In the genomic region with DNA sequence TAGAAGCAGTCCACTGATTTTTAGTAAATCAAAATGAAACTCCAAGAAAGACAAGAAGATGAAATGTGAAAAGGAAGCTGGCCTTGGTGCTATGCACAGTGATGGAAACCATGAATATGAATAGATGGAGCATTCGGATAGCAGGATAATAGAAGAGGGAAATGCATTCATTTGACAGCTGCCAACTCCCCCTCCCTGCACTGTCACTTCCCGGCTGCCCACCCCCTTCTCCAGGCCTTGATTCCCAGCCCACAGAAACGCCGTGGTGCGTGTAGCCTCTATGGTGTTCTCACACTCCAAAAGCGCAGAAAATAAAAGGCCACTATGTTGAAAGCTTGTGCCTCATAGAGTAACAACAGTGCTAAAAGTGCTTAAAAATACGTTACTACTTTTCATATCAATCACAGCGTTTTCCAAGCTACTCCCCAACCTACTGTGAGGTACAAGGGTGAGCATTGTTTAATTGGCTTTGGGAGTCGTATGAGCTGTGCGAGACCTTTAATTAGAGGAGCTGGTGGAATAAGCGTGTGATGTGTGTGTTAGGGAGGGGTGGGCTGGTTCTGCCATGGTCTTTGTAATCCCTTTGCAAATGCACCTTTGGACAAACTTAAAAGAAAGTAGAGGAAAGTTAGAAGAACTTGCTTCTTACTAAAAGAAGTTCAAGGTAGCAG, we compare ENCODE assay signal across 20 cellular contexts. TPM values are rescaled to one million over a fixed set of nuclear protein-coding genes. Genes with fewer than 3 reads are reported as not detected.
DNase-seq lines count a peak whose midpoint lies in the region; ATAC-seq and TF ChIP-seq lines count a peak whose summit lies in the region.
"Had no signal": no experiment of that assay in that cellular context is flagged by ENCODE, and none has a peak within 500 bp of the region (broad histone marks: within the 10 kb centered on the region; RNA-seq: fewer than 3 reads in every experiment).

No MANE protein-coding gene starts in this region.

- H3K4me1 ChIP-seq in foreskin keratinocyte, result peaks cover 52% of the 10 kb centered on the region
- H3K4me1 ChIP-seq: BE2C had no signal

- no peak for TF ChIP-seq CTCF in WTC11 (IDR thresholded peaks at IDR 0.05)
- TF ChIP-seq CTCF in foreskin keratinocyte (conservative IDR thresholded peaks at IDR 0.05), result no peak

- peaks cover 13% of the 10 kb centered on the region for H3K9me3 Mint-ChIP-seq in WTC11

- H3K4me1 Mint-ChIP-seq in WTC11, result peaks cover 63% of the 10 kb centered on the region

- H3K4me3 Mint-ChIP-seq in WTC11, result peak overlapping the region; percentile 33

- no peaks in the 10 kb centered on the region for H3K27me3 ChIP-seq in foreskin keratinocyte
- H3K27me3 ChIP-seq: BE2C had no signal

- DNase-seq in WTC11 (ENCODE audit: low spot score) (no peak), foreskin keratinocyte (no peak), middle frontal gyrus (ENCODE audit: extremely low spot score, low spot score) (peak; percentile 15), NCI-H2029 (lab: John Stamatoyannopoulos, UW) (no peak), NK-92 (lab: John Stamatoyannopoulos, UW; ENCODE audit: unreplicated experiment) (no peak)
- DNase-seq: activated CD4-positive, alpha-beta T cell treated with anti-CD3 and anti-CD28 coated beads for 48 hours; activated naive CD4-positive, alpha-beta T cell treated with Interleukin-2 at 50 U/mL for 16 hours; activated T-cell treated with anti-CD3 and anti-CD28 coated beads for 4 hours; BE2C; Calu3; effector CD8-positive, alpha-beta T cell; GF-D8; lower lobe of right lung; NCI-H2029 treated with DMSO at 0.1 percent for 48 hours; NCI-H526 treated with DMSO at 0.1 percent for 48 hours; stimulated activated CD4-positive, alpha-beta T cell treated with anti-CD3 and anti-CD28 coated beads, Interleukin-4, amount 100 ng/mL, for 4 hours had no signal

- peak overlapping the region; percentile 20; the same call in 1 of the 2 replicates for H3K27ac Mint-ChIP-seq in WTC11

- peaks cover 29% of the 10 kb centered on the region for H3K36me3 Mint-ChIP-seq in WTC11

- CTCF ChIA-PET in WTC11 (lab: Charles Lee), result interaction anchor here (0.9 to 1.1 kb wide), 2 partner anchors 31 to 50 kb away, joined by 3 to 4 read pairs; partner anchors contain the start of gene MOB3B

- ATAC-seq in WTC11, result peak; percentile 69
- ATAC-seq in foreskin keratinocyte, result no peak
- ATAC-seq in HG03139 (IDR thresholded peaks at IDR 0.05; ENCODE audit: unreplicated experiment), result no peak
- ATAC-seq: lower lobe of right lung had no signal

- H3K27me3 Mint-ChIP-seq in WTC11 (ENCODE audit: low read depth), result no peaks in the 10 kb centered on the region

- POLR2A ChIA-PET in WTC11 (lab: Charles Lee), result interaction anchor here (1.0 to 1.2 kb wide), 2 partner anchors 27 to 137 kb away, joined by 3 to 4 read pairs; no protein-coding TSS in a partner anchor

- peak overlapping the region; percentile 82 for H3K27ac ChIP-seq in foreskin keratinocyte
- peak overlapping the region; percentile 57 for H3K27ac ChIP-seq in temporal lobe (ENCODE audit: low read depth, low read length)
- H3K27ac ChIP-seq: lower lobe of right lung, SK-N-MC had no signal

TF ChIP-seq in WTC11, 78 proteins besides CTCF, POLR2A, EP300 and RAD21:
- TF ChIP-seq TP53 (CRISPR knock-in tag; IDR thresholded peaks at IDR 0.05), result no peak
- no peak for TF ChIP-seq MXD4 (CRISPR knock-in tag; IDR thresholded peaks at IDR 0.05; ENCODE audit: borderline replicate concordance)
- TF ChIP-seq, protein P1, sequence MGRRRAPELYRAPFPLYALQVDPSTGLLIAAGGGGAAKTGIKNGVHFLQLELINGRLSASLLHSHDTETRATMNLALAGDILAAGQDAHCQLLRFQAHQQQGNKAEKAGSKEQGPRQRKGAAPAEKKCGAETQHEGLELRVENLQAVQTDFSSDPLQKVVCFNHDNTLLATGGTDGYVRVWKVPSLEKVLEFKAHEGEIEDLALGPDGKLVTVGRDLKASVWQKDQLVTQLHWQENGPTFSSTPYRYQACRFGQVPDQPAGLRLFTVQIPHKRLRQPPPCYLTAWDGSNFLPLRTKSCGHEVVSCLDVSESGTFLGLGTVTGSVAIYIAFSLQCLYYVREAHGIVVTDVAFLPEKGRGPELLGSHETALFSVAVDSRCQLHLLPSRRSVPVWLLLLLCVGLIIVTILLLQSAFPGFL (CRISPR knock-in tag; IDR thresholded peaks at IDR 0.05; ENCODE audit: borderline replicate concordance), result no peak
- TF ChIP-seq, protein P2, sequence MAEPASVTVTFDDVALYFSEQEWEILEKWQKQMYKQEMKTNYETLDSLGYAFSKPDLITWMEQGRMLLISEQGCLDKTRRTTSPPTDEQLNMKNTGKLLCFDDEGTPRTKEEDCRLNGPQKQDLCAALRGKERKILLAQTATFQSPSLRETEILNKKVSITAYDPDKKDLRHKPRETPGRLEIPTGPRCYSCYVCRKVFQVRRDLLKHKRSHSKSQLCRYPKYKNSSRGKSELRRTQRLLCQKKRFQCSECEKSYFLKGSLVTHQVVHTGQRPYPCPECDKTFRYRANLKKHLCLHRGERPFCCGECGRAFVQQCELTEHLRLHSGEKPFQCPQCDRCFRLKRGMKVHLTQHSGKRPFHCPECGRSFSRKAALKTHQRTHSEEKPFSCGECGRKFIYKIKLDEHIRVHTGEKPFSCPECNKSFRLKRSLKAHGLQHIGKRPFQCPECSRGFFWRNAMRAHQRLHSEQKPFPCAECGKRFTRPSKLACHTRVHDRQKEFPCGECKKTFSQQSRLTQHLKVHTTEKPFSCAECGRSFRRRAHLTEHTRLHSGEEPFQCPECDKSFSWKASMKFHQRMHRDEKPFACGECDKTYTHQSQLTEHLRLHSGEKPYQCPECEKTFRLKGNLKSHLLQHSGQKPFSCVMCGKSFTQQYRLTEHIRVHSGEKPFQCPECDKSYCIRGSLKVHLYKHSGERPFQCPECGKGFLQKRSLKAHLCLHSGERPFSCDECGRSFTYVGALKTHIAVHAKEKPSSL (CRISPR knock-in tag; conservative IDR thresholded peaks at IDR 0.05), result no peak
- no peak for TF ChIP-seq KAT7 (CRISPR knock-in tag; IDR thresholded peaks at IDR 0.05; ENCODE audit: borderline replicate concordance)
- TF ChIP-seq CREM (CRISPR knock-in tag; IDR thresholded peaks at IDR 0.05), result no peak
- TF ChIP-seq ZNF232 (CRISPR knock-in tag; IDR thresholded peaks at IDR 0.05), result no peak
- TF ChIP-seq, protein P3, sequence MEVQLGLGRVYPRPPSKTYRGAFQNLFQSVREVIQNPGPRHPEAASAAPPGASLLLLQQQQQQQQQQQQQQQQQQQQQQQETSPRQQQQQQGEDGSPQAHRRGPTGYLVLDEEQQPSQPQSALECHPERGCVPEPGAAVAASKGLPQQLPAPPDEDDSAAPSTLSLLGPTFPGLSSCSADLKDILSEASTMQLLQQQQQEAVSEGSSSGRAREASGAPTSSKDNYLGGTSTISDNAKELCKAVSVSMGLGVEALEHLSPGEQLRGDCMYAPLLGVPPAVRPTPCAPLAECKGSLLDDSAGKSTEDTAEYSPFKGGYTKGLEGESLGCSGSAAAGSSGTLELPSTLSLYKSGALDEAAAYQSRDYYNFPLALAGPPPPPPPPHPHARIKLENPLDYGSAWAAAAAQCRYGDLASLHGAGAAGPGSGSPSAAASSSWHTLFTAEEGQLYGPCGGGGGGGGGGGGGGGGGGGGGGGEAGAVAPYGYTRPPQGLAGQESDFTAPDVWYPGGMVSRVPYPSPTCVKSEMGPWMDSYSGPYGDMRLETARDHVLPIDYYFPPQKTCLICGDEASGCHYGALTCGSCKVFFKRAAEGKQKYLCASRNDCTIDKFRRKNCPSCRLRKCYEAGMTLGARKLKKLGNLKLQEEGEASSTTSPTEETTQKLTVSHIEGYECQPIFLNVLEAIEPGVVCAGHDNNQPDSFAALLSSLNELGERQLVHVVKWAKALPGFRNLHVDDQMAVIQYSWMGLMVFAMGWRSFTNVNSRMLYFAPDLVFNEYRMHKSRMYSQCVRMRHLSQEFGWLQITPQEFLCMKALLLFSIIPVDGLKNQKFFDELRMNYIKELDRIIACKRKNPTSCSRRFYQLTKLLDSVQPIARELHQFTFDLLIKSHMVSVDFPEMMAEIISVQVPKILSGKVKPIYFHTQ (CRISPR knock-in tag; IDR thresholded peaks at IDR 0.05), result no peak
- no peak for TF ChIP-seq PRRX2 (CRISPR knock-in tag; IDR thresholded peaks at IDR 0.05)
- TF ChIP-seq RORB (CRISPR knock-in tag; IDR thresholded peaks at IDR 0.05), result no peak
- TF ChIP-seq ZNF396 (CRISPR knock-in tag; IDR thresholded peaks at IDR 0.05; ENCODE audit: borderline replicate concordance), result no peak
- no peak for TF ChIP-seq ATF2 (CRISPR knock-in tag; IDR thresholded peaks at IDR 0.05; ENCODE audit: borderline replicate concordance, low read depth)

RNA-seq across cellular contexts. Expression of gene IFNK, which starts 26.1 kb away (rescaled TPM):
- total RNA-seq in WTC11 (2021), result not detected in 3 replicates
- total RNA-seq in foreskin keratinocyte, result 55.8 and 72.0 TPM in 2 replicates
- polyA plus RNA-seq in foreskin keratinocyte, result 46.5 and 57.3 TPM in 2 replicates
- total RNA-seq in temporal lobe, result not detected
- total RNA-seq: Calu3, fibroblast of lung, lower lobe of right lung had no signal
- polyA plus RNA-seq: fibroblast of lung had no signal

RNA-seq across cellular contexts. Expression of gene MOB3B, which starts 31.6 kb away (rescaled TPM):
- total RNA-seq in WTC11 (2021) (18.9 to 25.1 TPM (median 20.9 TPM) in 3 replicates), foreskin keratinocyte (27.7 and 35.0 TPM in 2 replicates), temporal lobe (7.6 TPM)
- polyA plus RNA-seq in foreskin keratinocyte, result 10.6 and 16.8 TPM in 2 replicates

Comparison
In these comparisons a context has a peak if more than half of its experiments do, and no peak if none do; other contexts are left out.
1. RNA of gene IFNK, which starts 26.1 kb away (total RNA-seq): 55.8 to 72.0 TPM in foreskin keratinocyte; not detected in WTC11 and not detected in temporal lobe (single experiment); every median in the first group is over 10 times any median in the second.